Comparison of ENCODE assay signal across 17 cellular contexts in genomic region chr22:40932396-40932795, GRCh38. TPM values are rescaled to one million over a fixed set of nuclear protein-coding genes. Genes with fewer than 3 reads are reported as not detected.
DNase-seq lines count a peak whose midpoint lies in the region; ATAC-seq and TF ChIP-seq lines count a peak whose summit lies in the region.
"Had no signal": no experiment of that assay in that cellular context is flagged by ENCODE, and none has a peak within 500 bp of the region (broad histone marks: within the 10 kb centered on the region; RNA-seq: fewer than 3 reads in every experiment).

No MANE protein-coding gene starts in this region.

- no peaks in the 10 kb centered on the region for H4K20me1 ChIP-seq in IMR-90 (ENCODE audit: insufficient read depth, low read length)

- no peak overlapping the region for H2AK9ac ChIP-seq in IMR-90 (replicated peaks; ENCODE audit: low read depth, low read length, poor library complexity)

- intact Hi-C loops in IMR-90 (cut with micrococcal nuclease), result no loop called here

- no peak overlapping the region for H3K14ac ChIP-seq in IMR-90 (replicated peaks; ENCODE audit: low read depth, low read length)

- dilution Hi-C loops in IMR-90 (cut with HindIII; ENCODE audit: low sequenced_read_pairs, unreplicated experiment), result no loop called here

- no peak overlapping the region for H4K8ac ChIP-seq in IMR-90 (ENCODE audit: low read depth in 2 of 2, low read length in 2 of 2)

- in situ Hi-C loops in IMR-90 (cut with MboI; ENCODE audit: low sequenced_read_pairs), result loop anchor here (25.0 kb wide), 1 partner anchor 580 kb away; no protein-coding TSS in a partner anchor

- no peak overlapping the region for H3K23ac ChIP-seq in IMR-90 (ENCODE audit: low read depth, low read length)

- no peak overlapping the region for H2AFZ ChIP-seq in IMR-90 (replicated peaks; ENCODE audit: low read length, poor library complexity)
- H2AFZ ChIP-seq: GM23338 had no signal

- H2BK15ac ChIP-seq in IMR-90 (ENCODE audit: low read depth, low read length), result no peak overlapping the region

- no peaks in the 10 kb centered on the region for H3K9me3 ChIP-seq in IMR-90 (ENCODE audit: control insufficient read depth, insufficient read depth, low read length)
- H3K9me3 ChIP-seq in adipocyte (ENCODE audit: control insufficient read depth, low read length), result no peaks in the 10 kb centered on the region
- H3K9me3 ChIP-seq: BE2C had no signal

- no peak for TF ChIP-seq RAD21 in IMR-90 (IDR thresholded peaks at IDR 0.05; ENCODE audit: low read length)

- H3K4ac ChIP-seq in IMR-90 (ENCODE audit: low read depth, low read length), result no peak overlapping the region

- no peak overlapping the region for H3K56ac ChIP-seq in IMR-90 (ENCODE audit: extremely low read depth, insufficient read depth, low read length)

- H3K9me1 ChIP-seq in IMR-90 (ENCODE audit: insufficient read depth, low read length), result no peaks in the 10 kb centered on the region

- H2BK20ac ChIP-seq in IMR-90 (ENCODE audit: low read depth, low read length), result no peak overlapping the region

- no peak overlapping the region for H4K5ac ChIP-seq in IMR-90 (ENCODE audit: low read depth, low read length)

- TF ChIP-seq CTCF in IMR-90 (conservative IDR thresholded peaks at IDR 0.05; ENCODE audit: low read depth, low read length) (no peak), foreskin keratinocyte (conservative IDR thresholded peaks at IDR 0.05) (no peak)

- H3K4me3 ChIP-seq in IMR-90 (ENCODE audit: insufficient read depth, low read depth, low read length) (no peak overlapping the region), adipocyte (ENCODE audit: low read length) (no peak overlapping the region)
- H3K4me3 ChIP-seq: GM23338 had no signal

- no peak overlapping the region for H3K27ac ChIP-seq in IMR-90 (ENCODE audit: insufficient read depth, low read length)
- no peak overlapping the region for H3K27ac ChIP-seq in foreskin keratinocyte
- H3K27ac ChIP-seq: C4-2B, HL-60 had no signal

- H3K27me3 ChIP-seq in IMR-90 (ENCODE audit: control insufficient read depth, insufficient read depth, low read length) (no peaks in the 10 kb centered on the region), adipocyte (replicated peaks; ENCODE audit: control insufficient read depth, insufficient read depth, low read length) (no peaks in the 10 kb centered on the region), foreskin keratinocyte (no peaks in the 10 kb centered on the region)
- H3K27me3 ChIP-seq: BE2C had no signal

- BruUV-seq in IMR-90 (replicated peaks; lab: Mats Ljungman, UMichigan), result no TSS peak

- H3K36me3 ChIP-seq in IMR-90 (ENCODE audit: control insufficient read depth, insufficient read depth, low read length) (peaks cover 8% of the 10 kb centered on the region), adipocyte (ENCODE audit: control insufficient read depth, insufficient read depth, low read length, severe bottlenecking) (peaks cover 39% of the 10 kb centered on the region)
- H3K36me3 ChIP-seq: BE2C had no signal

- TF ChIP-seq POLR2A in IMR-90 (IDR thresholded peaks at IDR 0.05; ENCODE audit: low read depth, low read length), result no peak

- no peak overlapping the region for H2BK120ac ChIP-seq in IMR-90 (ENCODE audit: low read depth, low read length)

- peak; percentile 11 for DNase-seq in SIG-M5 treated with dmso at 0.1 percent for 504 hours (lab: John Stamatoyannopoulos, UW; ENCODE audit: unreplicated experiment)
- DNase-seq in SIG-M5 (lab: John Stamatoyannopoulos, UW), result no peak
- no peak for DNase-seq in IMR-90
- DNase-seq in adipocyte (ENCODE audit: low read depth), result peak; percentile 43
- peak; percentile 11 for DNase-seq in iris pigment epithelial cell (ENCODE audit: low read depth)
- DNase-seq in A172 (ENCODE audit: low spot score), result no peak
- DNase-seq in foreskin keratinocyte, result no peak
- DNase-seq in DMS153 treated with DMSO at 0.1 percent for 48 hours (lab: John Stamatoyannopoulos, UW; ENCODE audit: unreplicated experiment), result no peak
- DNase-seq: 8988T; BE2C; CD4-positive, alpha-beta memory T cell; DMS79 treated with DMSO at 0.1 percent for 48 hours; EL; H9 had no signal

- no peak overlapping the region for H3K9ac ChIP-seq in IMR-90 (ENCODE audit: low read depth, low read length)
- H3K9ac ChIP-seq in adipocyte (ENCODE audit: low read length), result no peak overlapping the region

- no peaks in the 10 kb centered on the region for H3K79me1 ChIP-seq in IMR-90 (ENCODE audit: low read depth in 1 of 2, low read length in 2 of 2)

- no peak for ATAC-seq in IMR-90 (ENCODE audit: low read depth)
- no peak for ATAC-seq in foreskin keratinocyte
- ATAC-seq: GM23338 had no signal

- no CpG with 5 or more reads among the region's 2 CpGs for WGBS in IMR-90 (ENCODE audit: extremely low coverage in 2 of 2, insufficient read length in 1 of 2), 2 experiments

- no peak overlapping the region for H2BK5ac ChIP-seq in IMR-90 (ENCODE audit: low read depth, low read length, poor library complexity, severe bottlenecking)

- no peak overlapping the region for H3K4me2 ChIP-seq in IMR-90 (ENCODE audit: low read depth, low read length)
- H3K4me2 ChIP-seq: GM23338 had no signal

- H2AK5ac ChIP-seq in IMR-90 (ENCODE audit: low read depth, low read length), result no peak overlapping the region

- H3K4me1 ChIP-seq in IMR-90 (ENCODE audit: control insufficient read depth, insufficient read depth, low read length) (no peaks in the 10 kb centered on the region), adipocyte (ENCODE audit: control insufficient read depth, insufficient read depth, low read length) (peaks cover 6% of the 10 kb centered on the region), foreskin keratinocyte (no peaks in the 10 kb centered on the region)

- CTCF ChIA-PET in IMR-90 (lab: Yijun Ruan, JAX), result interaction anchor here (0.7 kb wide), 1 partner anchor 16 kb away, joined by 4 read pairs; no protein-coding TSS in a partner anchor

- H4K91ac ChIP-seq in IMR-90 (ENCODE audit: insufficient read depth, low read depth, low read length), result no peak overlapping the region

- POLR2A ChIA-PET in IMR-90 (lab: Charles Lee; ENCODE audit: unreplicated experiment), result interaction anchor here (0.6 to 0.7 kb wide), 2 partner anchors 19 to 97 kb away, joined by 3 read pairs; partner anchors contain the start of gene RBX1

- no peak overlapping the region for H3K18ac ChIP-seq in IMR-90 (ENCODE audit: low read depth, low read length)

TF ChIP-seq in IMR-90, 13 proteins besides CTCF, POLR2A, EP300 and RAD21:
- peak; percentile 96 for TF ChIP-seq CEBPB (IDR thresholded peaks at IDR 0.05; ENCODE audit: low read depth, low read length)
- no peak for TF ChIP-seq ELK1 (IDR thresholded peaks at IDR 0.05; ENCODE audit: borderline replicate concordance, low read depth, low read length)

RNA-seq across cellular contexts. Expression of gene RBX1, which starts 18.8 kb away (rescaled TPM):
- total RNA-seq in IMR-90 (2012; rRNA removed) (63.3 and 72.4 TPM in 2 replicates), foreskin keratinocyte (81.4 and 82.2 TPM in 2 replicates)
- polyA plus RNA-seq in IMR-90 (2012; rRNA removed) (84.5 and 94.8 TPM in 2 replicates), foreskin keratinocyte (130 TPM in 2 replicates)
- 75.2 and 109 TPM in 2 replicates for polyA plus RNA-seq in IMR-90 (2012; cell fraction: cytosol; rRNA removed)
- polyA plus RNA-seq in IMR-90 (2012; cell fraction: nucleus; rRNA removed; ENCODE audit: low replicate concordance), result 24.2 and 61.5 TPM in 2 replicates
- 67.1 and 101 TPM in 2 replicates for total RNA-seq in A172 (2014; rRNA removed; shearing (Covaris generic))

Comparison
In these comparisons a context has a peak if more than half of its experiments do, and no peak if none do; other contexts are left out.
1. DNase-seq: peak in SIG-M5 treated with dmso at 0.1 percent for 504 hours (single experiment), adipocyte (single experiment) and iris pigment epithelial cell (single experiment); none in SIG-M5 (single experiment), IMR-90 (single experiment), A172 (single experiment), foreskin keratinocyte (0 of 2) and DMS153 treated with DMSO at 0.1 percent for 48 hours (single experiment).